In genomic region chr7:37182011-37182478, GRCh38 we compare ENCODE assay signal across 8 cellular contexts.
DNase-seq lines count a peak whose midpoint lies in the region; ATAC-seq and TF ChIP-seq lines count a peak whose summit lies in the region.

No MANE protein-coding gene starts in this region.

- no peaks in the 10 kb centered on the region for H3K9me3 Mint-ChIP-seq in activated CD4-positive, alpha-beta T cell treated with anti-CD3 and anti-CD28 coated beads, Interleukin-2, amount 10 ng/mL, durations not matched to agents 7 days and 5 days

- H3K4me3 ChIP-seq in AG04449 (ENCODE audit: low read depth, low read length) (no peak overlapping the region), dorsolateral prefrontal cortex (peak overlapping the region in 22 of 59 donors; percentile 1 to 45 (median 22)), right lobe of liver (no peak overlapping the region)

- H3K27ac ChIP-seq in dorsolateral prefrontal cortex = peak overlapping the region in 23 of 59 donors; percentile 1 to 67 (median 33)
- H3K27ac ChIP-seq in right lobe of liver = peak overlapping the region in 1 of 3 donors; percentile 16

- no peaks in the 10 kb centered on the region for H3K27me3 Mint-ChIP-seq in activated CD4-positive, alpha-beta T cell treated with anti-CD3 and anti-CD28 coated beads, Interleukin-2, amount 10 ng/mL, durations not matched to agents 7 days and 5 days

- ATAC-seq in GM18861 (IDR thresholded peaks at IDR 0.05; ENCODE audit: unreplicated experiment) (peak; percentile 54), HG03280 (IDR thresholded peaks at IDR 0.05; ENCODE audit: unreplicated experiment) (peak; percentile 92), right lobe of liver (peak; percentile 97 to 99 (median 98))

- peaks cover 0 to 9% (median 0%) of the 10 kb centered on the region in 4 donors for H3K4me1 ChIP-seq in right lobe of liver

- no peaks in the 10 kb centered on the region for H3K9me3 ChIP-seq in right lobe of liver

- POLR2A ChIA-PET in AG04449 (lab: Yijun Ruan, JAX) = interaction anchor here (0.6 kb wide), 1 partner anchor 213 kb away, joined by 3 read pairs; no protein-coding TSS in a partner anchor
- POLR2A ChIA-PET in activated CD4-positive, alpha-beta T cell treated with anti-CD3 and anti-CD28 coated beads, Interleukin-2, amount 10 ng/mL, durations not matched to agents 7 days and 5 days (lab: Charles Lee) = interaction anchor here (1.0 kb wide), 1 partner anchor 504 kb away, joined by 9 read pairs; no protein-coding TSS in a partner anchor

- H3K27me3 ChIP-seq in dorsolateral prefrontal cortex = no peaks in the 10 kb centered on the region
- H3K27me3 ChIP-seq in right lobe of liver = no peaks in the 10 kb centered on the region

- H3K36me3 ChIP-seq in right lobe of liver = no peaks in the 10 kb centered on the region

- peak; percentile 95 for TF ChIP-seq CTCF in AG04449 (IDR thresholded peaks at IDR 0.05; ENCODE audit: insufficient read depth, low read length, missing control alignments)
- TF ChIP-seq CTCF in dorsolateral prefrontal cortex (IDR thresholded peaks at IDR 0.05 in 54 of 56, conservative IDR thresholded peaks at IDR 0.05 in 2 of 56; ENCODE audit: low read depth in 1 of 56, partially characterized antibody in 56 of 56) = peak; percentile 81 to 98 (median 95)
- peak; percentile 87 to 95 (median 91) for TF ChIP-seq CTCF in right lobe of liver (IDR thresholded peaks at IDR 0.05)

- CTCF ChIA-PET in AG04449 (lab: Yijun Ruan, JAX) = interaction anchor here (0.6 to 10.2 kb wide), 35 partner anchors 9 to 989 kb away, joined by 3 to 298 read pairs (median 4); no protein-coding TSS in a partner anchor
- CTCF ChIA-PET in activated CD4-positive, alpha-beta T cell treated with anti-CD3 and anti-CD28 coated beads, Interleukin-2, amount 10 ng/mL, durations not matched to agents 7 days and 5 days (lab: Charles Lee) = interaction anchor here (0.6 to 1.8 kb wide), 32 partner anchors 10 to 778 kb away, joined by 3 to 18 read pairs (median 4); no protein-coding TSS in a partner anchor

- peaks cover 22% of the 10 kb centered on the region for H3K36me3 Mint-ChIP-seq in activated CD4-positive, alpha-beta T cell treated with anti-CD3 and anti-CD28 coated beads, Interleukin-2, amount 10 ng/mL, durations not matched to agents 7 days and 5 days (ENCODE audit: low read depth)

- WGBS in right lobe of liver (ENCODE audit: insufficient coverage, low coverage, low lambda C conversion rate, missing lambda C conversion rate) = under 1% methylated on average over 6 of the region's 7 CpGs

- peaks cover 17% of the 10 kb centered on the region for H3K4me1 Mint-ChIP-seq in activated CD4-positive, alpha-beta T cell treated with anti-CD3 and anti-CD28 coated beads, Interleukin-2, amount 10 ng/mL, durations not matched to agents 7 days and 5 days

- DNase-seq in AG04449 (ENCODE audit: low read depth, low spot score) = no peak
- peak; percentile 54 for DNase-seq in NCI-H446 treated with DMSO at 0.1 percent for 48 hours (lab: John Stamatoyannopoulos, UW)
- DNase-seq in activated CD4-positive, alpha-beta T cell treated with anti-CD3 and anti-CD28 coated beads, Interleukin-2, amount 10 ng/mL, durations not matched to agents 7 days and 5 days = peak; percentile 82
- peak; percentile 78 to 92 (median 87) for DNase-seq in dorsolateral prefrontal cortex
- DNase-seq in right lobe of liver = peak; percentile 73 to 77 (median 75)
- DNase-seq in stimulated activated CD4-positive, alpha-beta T cell treated with anti-CD3 and anti-CD28 coated beads, TNF-alpha, amount 100 ng/mL, for 48 hours (ENCODE audit: low read depth in 3 of 3) = peak; percentile 48 to 71 (median 66)

- no peak overlapping the region for H3K4me3 Mint-ChIP-seq in activated CD4-positive, alpha-beta T cell treated with anti-CD3 and anti-CD28 coated beads, Interleukin-2, amount 10 ng/mL, durations not matched to agents 7 days and 5 days

- no peak for TF ChIP-seq POLR2A in right lobe of liver (IDR thresholded peaks at IDR 0.05)

- H3K27ac Mint-ChIP-seq in activated CD4-positive, alpha-beta T cell treated with anti-CD3 and anti-CD28 coated beads, Interleukin-2, amount 10 ng/mL, durations not matched to agents 7 days and 5 days = no peak overlapping the region

- intact Hi-C loops in dorsolateral prefrontal cortex (cut with DNase I) = loop anchor here (2.0 to 5.0 kb wide), 6 partner anchors 195 to 695 kb away; no protein-coding TSS in a partner anchor
- intact Hi-C loops in right lobe of liver (cut with DNase I) = loop anchor here in 1 of 2 donors (10.0 kb wide), 1 partner anchor 207 kb away; no protein-coding TSS in a partner anchor
